8 cellular contexts compared by ENCODE assay signal in genomic region chr5:176647030-176647869, GRCh38. TPM values are rescaled to one million over a fixed set of nuclear protein-coding genes. Genes with fewer than 3 reads are reported as not detected.
DNase-seq lines count a peak whose midpoint lies in the region; TF ChIP-seq lines count a peak whose summit lies in the region.

Gene TSPAN17, plus strand, starts transcription at chr5:176647484. Its CDS starts 132 bp downstream, at chr5:176647616.

- TF ChIP-seq CTCF in HFF-Myc (IDR thresholded peaks at IDR 0.05; ENCODE audit: low read depth, low read length, missing control alignments) (peak; percentile 13), subcutaneous adipose tissue (IDR thresholded peaks at IDR 0.05; ENCODE audit: low read depth) (no peak)

- H4K8ac ChIP-seq in neuronal stem cell (ENCODE audit: low read depth, low read length): peak within 1 kb of the TSS; percentile 93

- H3K36me3 ChIP-seq in neuronal stem cell (replicated peaks in 1 of 2; ENCODE audit: control insufficient read depth in 2 of 2, insufficient read depth in 2 of 2, low read length in 2 of 2): no peaks in the 10 kb centered on the region

- peak within 1 kb of the TSS; percentile 83 for H3K9ac ChIP-seq in neuronal stem cell (ENCODE audit: low read depth, low read length, poor library complexity)

- H3K4me3 ChIP-seq in HFF-Myc (replicated peaks; ENCODE audit: low read depth, low read length): peak within 1 kb of the TSS; percentile 70
- H3K4me3 ChIP-seq in neuronal stem cell (ENCODE audit: low read length in 2 of 2): peak within 1 kb of the TSS; percentile 75 to 85

- DNase-seq in GM04503 (ENCODE audit: low read depth) (peak; percentile 84), HFF-Myc (ENCODE audit: extremely low read depth, low read depth) (peak; percentile 91), MV-4-11 (lab: John Stamatoyannopoulos, UW) (peak; percentile 96), SK-MEL-5 (ENCODE audit: low read depth, low spot score) (peak; percentile 97), foreskin melanocyte (peak; percentile 93), neuronal stem cell (ENCODE audit: low spot score) (peak; percentile 99)
- DNase-seq in activated naive CD4-positive, alpha-beta T cell treated with Interleukin-2 at 50 U/mL for 16 hours: peak; percentile 100

- H2AK5ac ChIP-seq in neuronal stem cell (ENCODE audit: low read depth, low read length): peak within 1 kb of the TSS; percentile 94

- in situ Hi-C loops in SK-MEL-5 (cut with HindIII; ENCODE audit: low pct_unique_long_range_greater_than_20kb, low sequenced_read_pairs): no loop called here

- H3K27me3 ChIP-seq in neuronal stem cell (ENCODE audit: control insufficient read depth in 3 of 3, insufficient read depth in 3 of 3, low read depth in 1 of 3, low read length in 3 of 3): peaks cover 0 to 39% (median 4%) of the 10 kb centered on the region in 3 experiments

- H2BK120ac ChIP-seq in neuronal stem cell (ENCODE audit: low read depth, low read length): no peak within 1 kb of the TSS

- peaks cover 5% of the 10 kb centered on the region for H3K79me1 ChIP-seq in neuronal stem cell (ENCODE audit: low read depth, low read length)

- H2BK5ac ChIP-seq in neuronal stem cell (ENCODE audit: low read length): peak within 1 kb of the TSS; percentile 85

- peak within 1 kb of the TSS; percentile 88 for H2BK15ac ChIP-seq in neuronal stem cell (ENCODE audit: low read length)

- WGBS in neuronal stem cell (ENCODE audit: extremely low coverage in 2 of 2, insufficient read length in 2 of 2, insufficient replicate concordance in 1 of 2), 2 donors: no CpG with 5 or more reads among the region's 64 CpGs

- H3K18ac ChIP-seq in neuronal stem cell (ENCODE audit: low read length): peak within 1 kb of the TSS; percentile 96

- no peaks in the 10 kb centered on the region for H3K9me3 ChIP-seq in neuronal stem cell (replicated peaks in 1 of 2; ENCODE audit: control insufficient read depth in 2 of 2, insufficient read depth in 1 of 2, low read depth in 1 of 2, low read length in 2 of 2)

- no peak within 1 kb of the TSS for H3K27ac ChIP-seq in neuronal stem cell (replicated peaks; ENCODE audit: low read length)

- H4K91ac ChIP-seq in neuronal stem cell (ENCODE audit: low read depth, low read length, poor library complexity): peak within 1 kb of the TSS; percentile 89

- peak within 1 kb of the TSS; percentile 98 for H3K23ac ChIP-seq in neuronal stem cell (ENCODE audit: low read depth, low read length, poor library complexity)

- peak within 1 kb of the TSS; percentile 96 for H2AFZ ChIP-seq in neuronal stem cell (ENCODE audit: low read length)

- peak within 1 kb of the TSS; percentile 100 for H3K4me2 ChIP-seq in neuronal stem cell (ENCODE audit: insufficient read depth, low read length, poor library complexity, severe bottlenecking)

- H2BK12ac ChIP-seq in neuronal stem cell (ENCODE audit: low read length): peak within 1 kb of the TSS; percentile 98

- peak within 1 kb of the TSS; percentile 84 for H3K14ac ChIP-seq in neuronal stem cell (ENCODE audit: low read length)

- peaks cover 4 to 19% of the 10 kb centered on the region in 2 donors for H3K4me1 ChIP-seq in neuronal stem cell (ENCODE audit: control insufficient read depth in 2 of 2, insufficient read depth in 1 of 2, low read depth in 1 of 2, low read length in 2 of 2)

- H3K4ac ChIP-seq in neuronal stem cell (ENCODE audit: low read length): peak within 1 kb of the TSS; percentile 93

RNA-seq across cellular contexts. Expression of gene TSPAN17, which starts in this region (rescaled TPM):
- total RNA-seq in SK-MEL-5 (2014; rRNA removed; shearing (Covaris generic)): 19.7 and 20.5 TPM in 2 replicates
- polyA plus RNA-seq in SK-MEL-5 (2015; cell fraction: cytosol; rRNA removed): 32.5 and 33.4 TPM in 2 replicates
- polyA plus RNA-seq in SK-MEL-5 (2015; cell fraction: nucleus; rRNA removed): 51.2 and 70.0 TPM in 2 replicates
- polyA plus RNA-seq in neuronal stem cell (2013, experiment 1 of 2): 24.8 TPM
- 23.4 TPM for polyA plus RNA-seq in neuronal stem cell (2013, experiment 2 of 2)
- total RNA-seq in subcutaneous adipose tissue: 10 to 100 TPM in 3 of 4 donors, 1 to 10 TPM in 1; 7.8 to 18.7 (median 11.3) TPM
